ENCODE assay signal across 18 cellular contexts in the genomic region with DNA sequence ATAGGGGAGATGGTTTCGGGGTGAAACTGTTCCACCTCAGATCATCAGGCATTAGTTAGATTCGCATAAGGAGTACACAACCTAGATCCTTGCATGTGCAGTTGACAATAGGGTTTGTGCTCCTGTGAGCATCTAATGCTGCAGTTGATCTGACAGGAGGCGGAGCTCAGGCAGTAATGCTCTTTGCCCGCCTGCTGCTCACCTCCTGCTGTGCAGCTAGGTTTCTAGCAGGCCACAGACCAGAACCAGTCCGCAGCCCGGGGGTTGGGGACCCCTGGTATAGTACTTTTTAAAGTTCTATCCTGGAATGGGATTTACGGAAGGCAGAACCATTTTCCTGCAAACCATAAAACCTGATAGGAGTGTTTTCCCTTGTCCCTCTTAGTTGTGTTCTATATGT. TPM values are rescaled to one million over a fixed set of nuclear protein-coding genes. Genes with fewer than 3 reads are reported as not detected.
DNase-seq lines count a peak whose midpoint lies in the region; ATAC-seq and TF ChIP-seq lines count a peak whose summit lies in the region.
"Had no signal": no experiment of that assay in that cellular context is flagged by ENCODE, and none has a peak within 500 bp of the region (broad histone marks: within the 10 kb centered on the region; RNA-seq: fewer than 3 reads in every experiment).

No MANE protein-coding gene starts in this region.

- H3F3A ChIP-seq in SK-N-SH (replicated peaks; ENCODE audit: insufficient read depth): no peaks in the 10 kb centered on the region

- H3K4me1 ChIP-seq in SK-N-SH (ENCODE audit: control insufficient read depth in 1 of 2, insufficient read depth in 2 of 2, low read depth in 1 of 2, low read length in 1 of 2) (peaks cover 0 to 9% of the 10 kb centered on the region in 2 experiments; a peak in 2 of 4 replicates), esophagus squamous epithelium (peaks cover 0 to under 1% (median 0%) of the 10 kb centered on the region in 3 donors), rectal smooth muscle tissue (ENCODE audit: control insufficient read depth, insufficient read depth, low read length) (peaks cover 41% of the 10 kb centered on the region), HAP-1 (no peaks in the 10 kb centered on the region)

- no peak for TF ChIP-seq EP300 in SK-N-SH (IDR thresholded peaks at IDR 0.05; ENCODE audit: borderline replicate concordance in 1 of 2, low read depth in 1 of 2, low read length in 1 of 2)

- TF ChIP-seq POLR2A in esophagus squamous epithelium (IDR thresholded peaks at IDR 0.05): no peak

- H3K9ac ChIP-seq in SK-N-SH (no peak overlapping the region), rectal smooth muscle tissue (ENCODE audit: low read length) (no peak overlapping the region)

- H3K27ac ChIP-seq in SK-N-SH (ENCODE audit: low read depth in 2 of 2, low read length in 1 of 2) (peak overlapping the region in 1 of 2 experiments; percentile 35; a peak in 2 of 4 replicates), esophagus squamous epithelium (peak overlapping the region in 3 of 4 donors; percentile 32 to 55 (median 44)), rectal smooth muscle tissue (ENCODE audit: low read depth, low read length) (peak overlapping the region; percentile 96)

- no peaks in the 10 kb centered on the region for H3K79me2 ChIP-seq in SK-N-SH (ENCODE audit: insufficient read depth)

- POLR2A ChIA-PET in SK-N-SH (lab: Yijun Ruan, JAX): no interaction called here

- H3K4me1 Mint-ChIP-seq in mesothelial cell of epicardium: peaks cover 4% of the 10 kb centered on the region
- H3K4me1 Mint-ChIP-seq: B cell had no signal

- in situ Hi-C loops in HAP-1 (cut with MboI; ENCODE audit: low sequenced_read_pairs): no loop called here

- TF ChIP-seq CTCF in SK-N-SH (IDR thresholded peaks at IDR 0.05) (no peak), esophagus squamous epithelium (IDR thresholded peaks at IDR 0.05) (no peak), mesothelial cell of epicardium (IDR thresholded peaks at IDR 0.05; ENCODE audit: unreplicated experiment) (no peak)

- intact Hi-C loops in esophagus squamous epithelium (cut with DNase I): no loop called here

- no peak overlapping the region for H2AFZ ChIP-seq in SK-N-SH (ENCODE audit: low read depth)

- no peaks in the 10 kb centered on the region for H4K20me1 ChIP-seq in SK-N-SH (ENCODE audit: insufficient read depth)

- CTCF ChIA-PET in SK-N-SH (lab: Yijun Ruan, JAX): interaction anchor here (1.0 to 1.5 kb wide), 3 partner anchors 47 to 79 kb away, joined by 3 to 4 read pairs (median 4); no protein-coding TSS in a partner anchor

- H3K4me3 ChIP-seq in SK-N-SH (ENCODE audit: low read depth in 2 of 2, low read length in 1 of 2): no peak overlapping the region
- H3K4me3 ChIP-seq in esophagus squamous epithelium: no peak overlapping the region
- H3K4me3 ChIP-seq in rectal smooth muscle tissue (ENCODE audit: low read length): no peak overlapping the region
- H3K4me3 ChIP-seq in HAP-1: no peak overlapping the region

- H3K27me3 ChIP-seq in SK-N-SH (ENCODE audit: insufficient read depth) (no peaks in the 10 kb centered on the region), esophagus squamous epithelium (no peaks in the 10 kb centered on the region), rectal smooth muscle tissue (ENCODE audit: control insufficient read depth, insufficient read depth, low read length) (no peaks in the 10 kb centered on the region), HAP-1 (ENCODE audit: low read depth) (no peaks in the 10 kb centered on the region)

- H3K36me3 Mint-ChIP-seq in mesothelial cell of epicardium: peaks cover 7% of the 10 kb centered on the region

- no peaks in the 10 kb centered on the region for H3K27me3 Mint-ChIP-seq in mesothelial cell of epicardium (ENCODE audit: low read depth)
- H3K27me3 Mint-ChIP-seq: B cell had no signal

- no peak for DNase-seq in SK-N-SH
- no peak for DNase-seq in esophagus squamous epithelium (lab: John Stamatoyannopoulos, UW)
- DNase-seq in HAP-1 (ENCODE audit: low spot score in 2 of 2): no peak
- DNase-seq in NCI-H226: no peak
- DNase-seq in mesothelial cell of epicardium (ENCODE audit: low spot score in 2 of 2, unreplicated experiment in 2 of 2): no peak
- DNase-seq in activated CD4-positive, alpha-beta T cell treated with anti-CD3 and anti-CD28 coated beads, Interleukin-2, amount 50 U/mL, for 48 hours: no peak
- DNase-seq: 8988T, DMS 273 treated with DMSO at 0.1 percent for 48 hours, H7, NCI-H1417, NCI-H187, NCI-H2227 treated with DMSO at 0.1 percent for 48 hours, NCI-H524, PC-3, RPMI8226 had no signal

- H3K36me3 ChIP-seq in SK-N-SH (replicated peaks in 1 of 2; ENCODE audit: control insufficient read depth in 1 of 2, insufficient read depth in 2 of 2, low read length in 1 of 2) (peaks cover 7 to 10% of the 10 kb centered on the region in 2 experiments), esophagus squamous epithelium (peaks cover 0 to 53% (median 0%) of the 10 kb centered on the region in 3 donors), rectal smooth muscle tissue (ENCODE audit: control insufficient read depth, insufficient read depth, low read length) (no peaks in the 10 kb centered on the region), HAP-1 (replicated peaks) (peaks cover 6% of the 10 kb centered on the region)

- no peaks in the 10 kb centered on the region for H3K9me2 ChIP-seq in SK-N-SH

- no peaks in the 10 kb centered on the region for H3K9me3 Mint-ChIP-seq in mesothelial cell of epicardium

- H3K9me3 ChIP-seq in SK-N-SH: no peaks in the 10 kb centered on the region
- no peaks in the 10 kb centered on the region for H3K9me3 ChIP-seq in esophagus squamous epithelium
- H3K9me3 ChIP-seq in HAP-1: no peaks in the 10 kb centered on the region

- H3K4me3 Mint-ChIP-seq in mesothelial cell of epicardium: no peak overlapping the region
- H3K4me3 Mint-ChIP-seq: B cell had no signal

- no peak for TF ChIP-seq RAD21 in SK-N-SH (IDR thresholded peaks at IDR 0.05; ENCODE audit: low read length)

- peak; percentile 25; the same call in 1 of the 3 replicates for ATAC-seq in SK-N-SH treated with all-trans-retinoic acid at 6 μM for 48 hours
- ATAC-seq: PC-3 had no signal

- no peak overlapping the region for H3K4me2 ChIP-seq in SK-N-SH

- WGBS in SK-N-SH (ENCODE audit: low lambda C conversion rate): 96% methylated on average over 7 of the region's 7 CpGs
- 82 to 90% methylated on average over 4 to 5 of the region's 7 CpGs for WGBS in esophagus squamous epithelium, 2 donors

- H3K27ac Mint-ChIP-seq in mesothelial cell of epicardium: no peak overlapping the region
- H3K27ac Mint-ChIP-seq: B cell had no signal

TF ChIP-seq in SK-N-SH treated with all-trans-retinoic acid at 6 μM for 48 hours, 23 proteins besides CTCF, POLR2A, EP300 and RAD21:
- TF ChIP-seq TOX (CRISPR knock-in tag; IDR thresholded peaks at IDR 0.05; ENCODE audit: borderline replicate concordance) (no peak), CSDC2 (CRISPR knock-in tag; IDR thresholded peaks at IDR 0.05) (no peak), BACH2 (CRISPR knock-in tag; IDR thresholded peaks at IDR 0.05; ENCODE audit: borderline replicate concordance) (no peak), GLIS3 (CRISPR knock-in tag; IDR thresholded peaks at IDR 0.05) (no peak), ZNF8 (CRISPR knock-in tag; IDR thresholded peaks at IDR 0.05) (no peak), ZC3H10 (CRISPR knock-in tag; IDR thresholded peaks at IDR 0.05) (no peak), SNAI2 (CRISPR knock-in tag; IDR thresholded peaks at IDR 0.05) (no peak)

TF ChIP-seq in SK-N-SH, 30 proteins besides CTCF, POLR2A, EP300 and RAD21:
- TF ChIP-seq, protein P1, sequence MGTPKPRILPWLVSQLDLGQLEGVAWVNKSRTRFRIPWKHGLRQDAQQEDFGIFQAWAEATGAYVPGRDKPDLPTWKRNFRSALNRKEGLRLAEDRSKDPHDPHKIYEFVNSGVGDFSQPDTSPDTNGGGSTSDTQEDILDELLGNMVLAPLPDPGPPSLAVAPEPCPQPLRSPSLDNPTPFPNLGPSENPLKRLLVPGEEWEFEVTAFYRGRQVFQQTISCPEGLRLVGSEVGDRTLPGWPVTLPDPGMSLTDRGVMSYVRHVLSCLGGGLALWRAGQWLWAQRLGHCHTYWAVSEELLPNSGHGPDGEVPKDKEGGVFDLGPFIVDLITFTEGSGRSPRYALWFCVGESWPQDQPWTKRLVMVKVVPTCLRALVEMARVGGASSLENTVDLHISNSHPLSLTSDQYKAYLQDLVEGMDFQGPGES (IDR thresholded peaks at IDR 0.05; ENCODE audit: low read depth, low read length): no peak
- no peak for TF ChIP-seq GATA2 (CRISPR knock-in tag; IDR thresholded peaks at IDR 0.05)

RNA-seq across cellular contexts. Expression of gene POLD3, which starts 54.6 kb away (rescaled TPM):
- polyA plus RNA-seq in SK-N-SH (2012; rRNA removed): 7.9 and 9.5 TPM in 2 replicates
- 7.9 and 8.5 TPM in 2 replicates for polyA plus RNA-seq in SK-N-SH (2012; cell fraction: cytosol; rRNA removed)
- 9.3 and 13.1 TPM in 2 replicates for polyA plus RNA-seq in SK-N-SH (2012; cell fraction: nucleus; rRNA removed)
- 10 to 100 TPM in 3 of 4 donors, 1 to 10 TPM in 1; 5.1 to 13.8 (median 11.9) TPM for total RNA-seq in esophagus squamous epithelium
- total RNA-seq in mesothelial cell of epicardium: 21.7 to 24.9 TPM (median 23.8 TPM) in 3 replicates
